Comparison of ENCODE assay signal across 8 cellular contexts in genomic region chr16:77584205-77584859, GRCh38.
DNase-seq lines count a peak whose midpoint lies in the region; ATAC-seq and TF ChIP-seq lines count a peak whose summit lies in the region.

No MANE protein-coding gene starts in this region.

- ATAC-seq in HG03159 (IDR thresholded peaks at IDR 0.05; ENCODE audit: unreplicated experiment) (peak; percentile 75), omental fat pad (ENCODE audit: low FRiP score) (peak; percentile 52), HG03439 (IDR thresholded peaks at IDR 0.05; ENCODE audit: unreplicated experiment) (no peak)

- no peak overlapping the region for H3K4me3 ChIP-seq in fibroblast of pulmonary artery (replicated peaks; ENCODE audit: low read depth, low read length)

- DNase-seq in SKM-1 treated with dmso at 0.1 percent for 144 hours (lab: John Stamatoyannopoulos, UW; ENCODE audit: unreplicated experiment): peak; percentile 37
- DNase-seq in SKM-1 (lab: John Stamatoyannopoulos, UW; ENCODE audit: unreplicated experiment): no peak
- DNase-seq in NCI-H774 (lab: John Stamatoyannopoulos, UW): peak; percentile 19
- DNase-seq in activated CD8-positive, alpha-beta memory T cell treated with anti-CD3 and anti-CD28 coated beads, Interleukin-2, amount 50 U/mL, for 4 hours: peak; percentile 25
- DNase-seq in fibroblast of pulmonary artery (ENCODE audit: low read depth): peak; percentile 87
- no peak for DNase-seq in omental fat pad (ENCODE audit: low spot score)

- TF ChIP-seq CTCF in fibroblast of pulmonary artery (IDR thresholded peaks at IDR 0.05; ENCODE audit: low read length, missing control alignments) (peak; percentile 90), omental fat pad (IDR thresholded peaks at IDR 0.05) (peak in 2 of 3 donors; percentile 18 to 74)

Comparison
In these comparisons a context has a peak if more than half of its experiments do, and no peak if none do; other contexts are left out.
1. DNase-seq: peak in SKM-1 treated with dmso at 0.1 percent for 144 hours (single experiment), NCI-H774 (single experiment), activated CD8-positive, alpha-beta memory T cell treated with anti-CD3 and anti-CD28 coated beads, Interleukin-2, amount 50 U/mL, for 4 hours (single experiment) and fibroblast of pulmonary artery (single experiment); none in SKM-1 (single experiment) and omental fat pad (single experiment).